In the genomic region with DNA sequence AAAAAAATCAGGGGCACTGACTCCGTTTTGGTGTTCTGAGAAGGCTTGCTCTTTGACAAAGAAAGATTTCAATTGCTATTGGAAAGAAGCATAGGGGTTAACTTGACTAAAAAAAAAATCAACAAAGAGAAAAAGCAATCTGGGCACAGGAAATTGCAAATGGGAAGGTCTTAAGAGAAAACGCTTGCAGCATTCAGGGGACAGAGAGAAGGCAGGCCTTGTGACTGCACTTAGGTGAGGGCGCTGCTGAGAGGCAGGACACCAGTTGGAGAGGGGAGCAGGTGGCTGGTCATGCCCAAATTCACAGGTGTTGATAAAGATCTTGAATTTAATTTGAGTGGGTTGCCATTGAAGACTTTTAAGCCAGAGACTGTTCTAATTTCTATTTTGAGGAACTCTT, we compare ENCODE assay signal across 1 cellular context.
TF ChIP-seq lines count a peak whose summit lies in the region.

No MANE protein-coding gene starts in this region.

TF ChIP-seq in H1, 55 proteins besides CTCF, POLR2A, EP300 and RAD21:
- TF ChIP-seq, protein P1, sequence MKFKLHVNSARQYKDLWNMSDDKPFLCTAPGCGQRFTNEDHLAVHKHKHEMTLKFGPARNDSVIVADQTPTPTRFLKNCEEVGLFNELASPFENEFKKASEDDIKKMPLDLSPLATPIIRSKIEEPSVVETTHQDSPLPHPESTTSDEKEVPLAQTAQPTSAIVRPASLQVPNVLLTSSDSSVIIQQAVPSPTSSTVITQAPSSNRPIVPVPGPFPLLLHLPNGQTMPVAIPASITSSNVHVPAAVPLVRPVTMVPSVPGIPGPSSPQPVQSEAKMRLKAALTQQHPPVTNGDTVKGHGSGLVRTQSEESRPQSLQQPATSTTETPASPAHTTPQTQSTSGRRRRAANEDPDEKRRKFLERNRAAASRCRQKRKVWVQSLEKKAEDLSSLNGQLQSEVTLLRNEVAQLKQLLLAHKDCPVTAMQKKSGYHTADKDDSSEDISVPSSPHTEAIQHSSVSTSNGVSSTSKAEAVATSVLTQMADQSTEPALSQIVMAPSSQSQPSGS (IDR thresholded peaks at IDR 0.05; ENCODE audit: low read length), result no peak
- TF ChIP-seq SRF (IDR thresholded peaks at IDR 0.05; ENCODE audit: low read depth, low read length) (no peak), EGR1 (IDR thresholded peaks at IDR 0.05; ENCODE audit: borderline replicate concordance, low read depth, low read length) (no peak)
- TF ChIP-seq, protein P2, sequence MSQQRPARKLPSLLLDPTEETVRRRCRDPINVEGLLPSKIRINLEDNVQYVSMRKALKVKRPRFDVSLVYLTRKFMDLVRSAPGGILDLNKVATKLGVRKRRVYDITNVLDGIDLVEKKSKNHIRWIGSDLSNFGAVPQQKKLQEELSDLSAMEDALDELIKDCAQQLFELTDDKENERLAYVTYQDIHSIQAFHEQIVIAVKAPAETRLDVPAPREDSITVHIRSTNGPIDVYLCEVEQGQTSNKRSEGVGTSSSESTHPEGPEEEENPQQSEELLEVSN (IDR thresholded peaks at IDR 0.05), result peak; percentile 24; the same call in 1 of the 2 replicates
